1 cellular context compared by ENCODE assay signal in the genomic region with DNA sequence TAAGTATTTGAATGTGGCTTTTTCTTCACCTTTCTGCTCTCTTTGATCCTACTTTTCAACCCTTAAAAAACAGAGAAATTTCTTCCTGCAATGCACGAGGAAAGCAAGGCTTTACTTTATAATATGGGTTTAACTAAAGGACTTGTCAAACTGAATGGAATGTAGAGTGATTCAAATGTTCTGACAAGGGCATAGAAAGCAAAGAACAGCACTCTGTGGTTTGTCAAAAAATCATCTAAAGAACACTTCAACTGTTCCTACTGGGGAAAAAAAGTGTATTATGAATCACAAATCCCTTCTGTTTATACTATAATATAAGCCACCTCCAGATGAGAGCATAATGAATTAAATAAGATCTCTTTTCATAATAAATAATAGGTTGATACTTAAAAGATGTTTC.
A peak's percentile ranks its signal among the peaks of the same experiment; 100 is the strongest.
TF ChIP-seq lines count a peak whose summit lies in the region.

No MANE protein-coding gene starts in this region.

TF ChIP-seq in SK-N-SH, 30 proteins besides CTCF, POLR2A, EP300 and RAD21 (continued from another document):
- TF ChIP-seq, protein P1, sequence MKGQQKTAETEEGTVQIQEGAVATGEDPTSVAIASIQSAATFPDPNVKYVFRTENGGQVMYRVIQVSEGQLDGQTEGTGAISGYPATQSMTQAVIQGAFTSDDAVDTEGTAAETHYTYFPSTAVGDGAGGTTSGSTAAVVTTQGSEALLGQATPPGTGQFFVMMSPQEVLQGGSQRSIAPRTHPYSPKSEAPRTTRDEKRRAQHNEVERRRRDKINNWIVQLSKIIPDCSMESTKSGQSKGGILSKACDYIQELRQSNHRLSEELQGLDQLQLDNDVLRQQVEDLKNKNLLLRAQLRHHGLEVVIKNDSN (IDR thresholded peaks at IDR 0.05; ENCODE audit: borderline replicate concordance, low read depth) = no peak
- TF ChIP-seq JUND (IDR thresholded peaks at IDR 0.05) (no peak; the same call in 1 of the 2 replicates), TCF12 (IDR thresholded peaks at IDR 0.05) (peak; percentile 42; the same call in 1 of the 2 replicates), CHD2 (IDR thresholded peaks at IDR 0.05; ENCODE audit: low read length, partially characterized antibody) (no peak), MEF2A (IDR thresholded peaks at IDR 0.05; ENCODE audit: borderline replicate concordance, low read depth) (no peak), FOXM1 (IDR thresholded peaks at IDR 0.05; ENCODE audit: low read depth) (no peak), GABPA (IDR thresholded peaks at IDR 0.05; ENCODE audit: low read depth) (no peak), TAF1 (IDR thresholded peaks at IDR 0.05; ENCODE audit: borderline replicate concordance, low read depth, low read length) (no peak)
- TF ChIP-seq, protein P2, sequence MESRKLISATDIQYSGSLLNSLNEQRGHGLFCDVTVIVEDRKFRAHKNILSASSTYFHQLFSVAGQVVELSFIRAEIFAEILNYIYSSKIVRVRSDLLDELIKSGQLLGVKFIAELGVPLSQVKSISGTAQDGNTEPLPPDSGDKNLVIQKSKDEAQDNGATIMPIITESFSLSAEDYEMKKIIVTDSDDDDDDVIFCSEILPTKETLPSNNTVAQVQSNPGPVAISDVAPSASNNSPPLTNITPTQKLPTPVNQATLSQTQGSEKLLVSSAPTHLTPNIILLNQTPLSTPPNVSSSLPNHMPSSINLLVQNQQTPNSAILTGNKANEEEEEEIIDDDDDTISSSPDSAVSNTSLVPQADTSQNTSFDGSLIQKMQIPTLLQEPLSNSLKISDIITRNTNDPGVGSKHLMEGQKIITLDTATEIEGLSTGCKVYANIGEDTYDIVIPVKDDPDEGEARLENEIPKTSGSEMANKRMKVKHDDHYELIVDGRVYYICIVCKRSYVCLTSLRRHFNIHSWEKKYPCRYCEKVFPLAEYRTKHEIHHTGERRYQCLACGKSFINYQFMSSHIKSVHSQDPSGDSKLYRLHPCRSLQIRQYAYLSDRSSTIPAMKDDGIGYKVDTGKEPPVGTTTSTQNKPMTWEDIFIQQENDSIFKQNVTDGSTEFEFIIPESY (IDR thresholded peaks at IDR 0.05; ENCODE audit: borderline replicate concordance, low read depth) = no peak
- TF ChIP-seq, protein P3, sequence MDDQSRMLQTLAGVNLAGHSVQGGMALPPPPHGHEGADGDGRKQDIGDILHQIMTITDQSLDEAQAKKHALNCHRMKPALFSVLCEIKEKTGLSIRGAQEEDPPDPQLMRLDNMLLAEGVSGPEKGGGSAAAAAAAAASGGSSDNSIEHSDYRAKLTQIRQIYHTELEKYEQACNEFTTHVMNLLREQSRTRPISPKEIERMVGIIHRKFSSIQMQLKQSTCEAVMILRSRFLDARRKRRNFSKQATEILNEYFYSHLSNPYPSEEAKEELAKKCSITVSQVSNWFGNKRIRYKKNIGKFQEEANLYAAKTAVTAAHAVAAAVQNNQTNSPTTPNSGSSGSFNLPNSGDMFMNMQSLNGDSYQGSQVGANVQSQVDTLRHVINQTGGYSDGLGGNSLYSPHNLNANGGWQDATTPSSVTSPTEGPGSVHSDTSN (IDR thresholded peaks at IDR 0.05) = peak; percentile 59
TF ChIP-seq in SK-N-SH: peak in this region for 2.
